Comparison of ENCODE assay signal across 1 cellular context in genomic region chr4:112876316-112876715, GRCh38.
TF ChIP-seq lines count a peak whose summit lies in the region.

No MANE protein-coding gene starts in this region.

TF ChIP-seq in WTC11, 78 proteins besides CTCF, POLR2A, EP300 and RAD21 (continued from another document):
- TF ChIP-seq, protein P1, sequence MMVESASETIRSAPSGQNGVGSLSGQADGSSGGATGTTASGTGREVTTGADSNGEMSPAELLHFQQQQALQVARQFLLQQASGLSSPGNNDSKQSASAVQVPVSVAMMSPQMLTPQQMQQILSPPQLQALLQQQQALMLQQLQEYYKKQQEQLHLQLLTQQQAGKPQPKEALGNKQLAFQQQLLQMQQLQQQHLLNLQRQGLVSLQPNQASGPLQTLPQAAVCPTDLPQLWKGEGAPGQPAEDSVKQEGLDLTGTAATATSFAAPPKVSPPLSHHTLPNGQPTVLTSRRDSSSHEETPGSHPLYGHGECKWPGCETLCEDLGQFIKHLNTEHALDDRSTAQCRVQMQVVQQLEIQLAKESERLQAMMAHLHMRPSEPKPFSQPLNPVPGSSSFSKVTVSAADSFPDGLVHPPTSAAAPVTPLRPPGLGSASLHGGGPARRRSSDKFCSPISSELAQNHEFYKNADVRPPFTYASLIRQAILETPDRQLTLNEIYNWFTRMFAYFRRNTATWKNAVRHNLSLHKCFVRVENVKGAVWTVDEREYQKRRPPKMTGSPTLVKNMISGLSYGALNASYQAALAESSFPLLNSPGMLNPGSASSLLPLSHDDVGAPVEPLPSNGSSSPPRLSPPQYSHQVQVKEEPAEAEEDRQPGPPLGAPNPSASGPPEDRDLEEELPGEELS (CRISPR knock-in tag; IDR thresholded peaks at IDR 0.05), result no peak
- TF ChIP-seq, protein P2, sequence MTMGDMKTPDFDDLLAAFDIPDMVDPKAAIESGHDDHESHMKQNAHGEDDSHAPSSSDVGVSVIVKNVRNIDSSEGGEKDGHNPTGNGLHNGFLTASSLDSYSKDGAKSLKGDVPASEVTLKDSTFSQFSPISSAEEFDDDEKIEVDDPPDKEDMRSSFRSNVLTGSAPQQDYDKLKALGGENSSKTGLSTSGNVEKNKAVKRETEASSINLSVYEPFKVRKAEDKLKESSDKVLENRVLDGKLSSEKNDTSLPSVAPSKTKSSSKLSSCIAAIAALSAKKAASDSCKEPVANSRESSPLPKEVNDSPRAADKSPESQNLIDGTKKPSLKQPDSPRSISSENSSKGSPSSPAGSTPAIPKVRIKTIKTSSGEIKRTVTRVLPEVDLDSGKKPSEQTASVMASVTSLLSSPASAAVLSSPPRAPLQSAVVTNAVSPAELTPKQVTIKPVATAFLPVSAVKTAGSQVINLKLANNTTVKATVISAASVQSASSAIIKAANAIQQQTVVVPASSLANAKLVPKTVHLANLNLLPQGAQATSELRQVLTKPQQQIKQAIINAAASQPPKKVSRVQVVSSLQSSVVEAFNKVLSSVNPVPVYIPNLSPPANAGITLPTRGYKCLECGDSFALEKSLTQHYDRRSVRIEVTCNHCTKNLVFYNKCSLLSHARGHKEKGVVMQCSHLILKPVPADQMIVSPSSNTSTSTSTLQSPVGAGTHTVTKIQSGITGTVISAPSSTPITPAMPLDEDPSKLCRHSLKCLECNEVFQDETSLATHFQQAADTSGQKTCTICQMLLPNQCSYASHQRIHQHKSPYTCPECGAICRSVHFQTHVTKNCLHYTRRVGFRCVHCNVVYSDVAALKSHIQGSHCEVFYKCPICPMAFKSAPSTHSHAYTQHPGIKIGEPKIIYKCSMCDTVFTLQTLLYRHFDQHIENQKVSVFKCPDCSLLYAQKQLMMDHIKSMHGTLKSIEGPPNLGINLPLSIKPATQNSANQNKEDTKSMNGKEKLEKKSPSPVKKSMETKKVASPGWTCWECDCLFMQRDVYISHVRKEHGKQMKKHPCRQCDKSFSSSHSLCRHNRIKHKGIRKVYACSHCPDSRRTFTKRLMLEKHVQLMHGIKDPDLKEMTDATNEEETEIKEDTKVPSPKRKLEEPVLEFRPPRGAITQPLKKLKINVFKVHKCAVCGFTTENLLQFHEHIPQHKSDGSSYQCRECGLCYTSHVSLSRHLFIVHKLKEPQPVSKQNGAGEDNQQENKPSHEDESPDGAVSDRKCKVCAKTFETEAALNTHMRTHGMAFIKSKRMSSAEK (CRISPR knock-in tag; IDR thresholded peaks at IDR 0.05; ENCODE audit: borderline replicate concordance), result no peak
- no peak for TF ChIP-seq ETV6 (CRISPR knock-in tag; IDR thresholded peaks at IDR 0.05)
- TF ChIP-seq CDX4 (CRISPR knock-in tag; IDR thresholded peaks at IDR 0.05; ENCODE audit: borderline replicate concordance), result no peak
